Comparison of ENCODE assay signal across 8 cellular contexts in genomic region chr16:23706439-23706838, GRCh38. TPM values are rescaled to one million over a fixed set of nuclear protein-coding genes. Genes with fewer than 3 reads are reported as not detected.
"Had no signal": no experiment of that assay in that cellular context is flagged by ENCODE, and none has a peak within 500 bp of the region (broad histone marks: within the 10 kb centered on the region; RNA-seq: fewer than 3 reads in every experiment).

No MANE protein-coding gene starts in this region.

- DNase-seq: IMR-90, Karpas-422, KBM-7, KG1 had no signal

- FAIRE-seq: HTR-8/SVneo had no signal

- H3K27ac ChIP-seq: HL-60, KMS-11 had no signal

- H3K4me2 ChIP-seq: KMS-11 had no signal

- H3K9ac ChIP-seq: KMS-11 had no signal

RNA-seq across cellular contexts. Expression of gene ERN2, which starts 6.6 kb away (rescaled TPM):
- polyA plus RNA-seq: IgD-negative memory B cell had no signal

RNA-seq across cellular contexts. Expression of gene CHP2, which starts 48.4 kb away (rescaled TPM):
- total RNA-seq: IMR-90 had no signal
- polyA plus RNA-seq: IgD-negative memory B cell, IMR-90 had no signal
